ENCODE assay signal across 1 cellular context in genomic region chr11:93694586-93694985, GRCh38.
TF ChIP-seq lines count a peak whose summit lies in the region.

No MANE protein-coding gene starts in this region.

TF ChIP-seq in H1, 55 proteins besides CTCF, POLR2A, EP300 and RAD21:
- TF ChIP-seq SP2 (IDR thresholded peaks at IDR 0.05; ENCODE audit: low read length) (no peak), FOSL1 (IDR thresholded peaks at IDR 0.05; ENCODE audit: insufficient read depth, low read depth, low read length) (no peak), POU5F1 (IDR thresholded peaks at IDR 0.05; ENCODE audit: low read depth, low read length) (no peak), MAFK (IDR thresholded peaks at IDR 0.05; ENCODE audit: low read depth, low read length) (no peak), SIX5 (IDR thresholded peaks at IDR 0.05; ENCODE audit: low read depth, low read length) (no peak), CHD1 (IDR thresholded peaks at IDR 0.05; ENCODE audit: low read depth, low read length) (no peak), BACH1 (IDR thresholded peaks at IDR 0.05; ENCODE audit: low read length) (no peak), TAF1 (IDR thresholded peaks at IDR 0.05; ENCODE audit: low read depth, low read length) (no peak), SP4 (IDR thresholded peaks at IDR 0.05; ENCODE audit: low read length) (no peak), KDM1A (IDR thresholded peaks at IDR 0.05; ENCODE audit: borderline replicate concordance, low read length) (no peak)
